ENCODE assay signal across 12 cellular contexts in the genomic region with DNA sequence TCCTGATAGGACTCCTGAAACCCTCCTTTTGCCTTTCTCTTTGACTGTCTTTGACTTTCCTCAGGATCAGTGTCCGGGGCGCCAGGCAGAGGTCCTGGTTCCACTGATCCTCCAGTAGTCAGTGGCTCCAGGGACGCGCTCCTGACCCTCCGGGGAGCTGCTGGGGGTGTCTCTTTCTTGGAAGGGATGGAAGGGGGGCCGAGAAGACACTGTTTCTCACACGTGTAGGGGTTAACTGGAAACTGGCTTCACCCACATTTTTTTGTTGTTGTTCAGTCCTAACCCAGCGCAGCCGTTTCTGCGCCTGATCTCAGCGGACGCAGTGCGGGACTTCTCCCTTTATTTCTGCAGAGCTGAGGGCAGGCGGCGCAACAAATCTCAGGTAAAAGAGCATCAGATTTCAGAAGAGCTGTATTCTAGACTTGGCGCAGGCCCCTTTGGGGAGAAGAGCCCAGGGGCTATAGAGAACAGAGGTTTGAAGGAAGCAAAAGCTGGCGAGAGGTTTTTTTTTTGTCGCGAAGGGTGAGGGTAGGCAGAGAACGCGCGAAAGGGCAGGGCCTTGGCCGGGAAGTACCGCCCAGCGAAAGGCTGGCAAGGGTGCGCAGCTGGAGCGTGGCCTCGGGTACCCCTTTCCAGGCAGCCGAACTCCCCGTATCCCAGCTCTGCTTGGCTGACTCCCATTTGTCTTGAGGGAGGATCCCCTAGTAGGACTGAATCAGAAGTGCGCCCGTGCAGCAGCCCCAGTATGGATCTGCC. TPM values are rescaled to one million over a fixed set of nuclear protein-coding genes. Genes with fewer than 3 reads are reported as not detected.
A peak's percentile ranks its signal among the peaks of the same experiment; 100 is the strongest.
DNase-seq lines count a peak whose midpoint lies in the region; ATAC-seq and TF ChIP-seq lines count a peak whose summit lies in the region.
"Had no signal": no experiment of that assay in that cellular context is flagged by ENCODE, and none has a peak within 500 bp of the region (broad histone marks: within the 10 kb centered on the region; RNA-seq: fewer than 3 reads in every experiment).

No MANE protein-coding gene starts in this region.

- peaks cover 100% of the 10 kb centered on the region for H3K27me3 ChIP-seq in foreskin keratinocyte

- ATAC-seq in foreskin keratinocyte (peak; percentile 3), GM19035 (IDR thresholded peaks at IDR 0.05; ENCODE audit: unreplicated experiment) (no peak), sciatic nerve (no peak)
- no peak for ATAC-seq in stimulated activated effector memory CD8-positive, alpha-beta T cell treated with anti-CD3 and anti-CD28 coated beads, Interleukin-12 subunit alpha, Interleukin-12 subunit beta, amount 100 ng/mL, for 72 hours
- ATAC-seq: Panc1 had no signal

- H3K4me3 ChIP-seq in WI38 (ENCODE audit: low read depth, low read length), result peak overlapping the region; percentile 1; the same call in 1 of the 2 replicates
- H3K4me3 ChIP-seq: sigmoid colon had no signal

- peaks cover 5% of the 10 kb centered on the region for H3K4me1 ChIP-seq in foreskin keratinocyte

- peak overlapping the region; percentile 85 for H3K4me3 Mint-ChIP-seq in stimulated activated effector memory CD8-positive, alpha-beta T cell treated with anti-CD3 and anti-CD28 coated beads, Interleukin-12 subunit alpha, Interleukin-12 subunit beta, amount 100 ng/mL, for 72 hours

- no peak overlapping the region for H3K27ac Mint-ChIP-seq in stimulated activated effector memory CD8-positive, alpha-beta T cell treated with anti-CD3 and anti-CD28 coated beads, Interleukin-12 subunit alpha, Interleukin-12 subunit beta, amount 100 ng/mL, for 72 hours

- H3K9me3 Mint-ChIP-seq in stimulated activated effector memory CD8-positive, alpha-beta T cell treated with anti-CD3 and anti-CD28 coated beads, Interleukin-12 subunit alpha, Interleukin-12 subunit beta, amount 100 ng/mL, for 72 hours, result no peaks in the 10 kb centered on the region

- TF ChIP-seq CTCF in WI38 (IDR thresholded peaks at IDR 0.05; ENCODE audit: low read depth, low read length), result no peak
- no peak for TF ChIP-seq CTCF in foreskin keratinocyte (conservative IDR thresholded peaks at IDR 0.05)

- peaks cover 6% of the 10 kb centered on the region for H3K36me3 Mint-ChIP-seq in stimulated activated effector memory CD8-positive, alpha-beta T cell treated with anti-CD3 and anti-CD28 coated beads, Interleukin-12 subunit alpha, Interleukin-12 subunit beta, amount 100 ng/mL, for 72 hours

- no peak overlapping the region for H3K27ac ChIP-seq in foreskin keratinocyte
- H3K27ac ChIP-seq: sigmoid colon had no signal

- peaks cover 91% of the 10 kb centered on the region for H3K4me1 Mint-ChIP-seq in stimulated activated effector memory CD8-positive, alpha-beta T cell treated with anti-CD3 and anti-CD28 coated beads, Interleukin-12 subunit alpha, Interleukin-12 subunit beta, amount 100 ng/mL, for 72 hours

- intact Hi-C loops in sciatic nerve (cut with DNase I), result no loop called here

- peak; percentile 63 for DNase-seq in activated CD8-positive, alpha-beta memory T cell treated with anti-CD3 and anti-CD28 coated beads, Interleukin-2, amount 50 U/mL, for 48 hours
- no peak for DNase-seq in activated CD8-positive, alpha-beta memory T cell treated with anti-CD3 and anti-CD28 coated beads, Interleukin-2, amount 50 U/mL, for 4 hours
- DNase-seq in foreskin keratinocyte (no peak), sciatic nerve (ENCODE audit: low spot score) (no peak), NCI-H524 (lab: John Stamatoyannopoulos, UW) (no peak)
- no peak for DNase-seq in stimulated activated effector memory CD8-positive, alpha-beta T cell treated with anti-CD3 and anti-CD28 coated beads, Interleukin-12 subunit alpha, Interleukin-12 subunit beta, amount 100 ng/mL, for 72 hours (ENCODE audit: low spot score in 2 of 2)
- DNase-seq: activated CD4-positive, alpha-beta T cell treated with anti-CD3 and anti-CD28 coated beads, Interleukin-2, amount 50 U/mL, for 1 hour; MV-4-11; sigmoid colon had no signal

RNA-seq across cellular contexts. Expression of gene LHX9, which starts 4.3 kb away (rescaled TPM):
- total RNA-seq in foreskin keratinocyte, result not detected in 2 replicates
- not detected in 2 replicates for polyA plus RNA-seq in foreskin keratinocyte
- total RNA-seq in sciatic nerve, result 0.45 TPM
- total RNA-seq: sigmoid colon had no signal

RNA-seq across cellular contexts. Expression of gene C1orf53, which starts 10.5 kb away (rescaled TPM):
- 2.4 and 2.6 TPM in 2 replicates for total RNA-seq in foreskin keratinocyte
- polyA plus RNA-seq in foreskin keratinocyte, result 3.1 and 3.5 TPM in 2 replicates
- total RNA-seq in sciatic nerve, result 1.3 TPM
